ENCODE assay signal across 19 cellular contexts in the genomic region with DNA sequence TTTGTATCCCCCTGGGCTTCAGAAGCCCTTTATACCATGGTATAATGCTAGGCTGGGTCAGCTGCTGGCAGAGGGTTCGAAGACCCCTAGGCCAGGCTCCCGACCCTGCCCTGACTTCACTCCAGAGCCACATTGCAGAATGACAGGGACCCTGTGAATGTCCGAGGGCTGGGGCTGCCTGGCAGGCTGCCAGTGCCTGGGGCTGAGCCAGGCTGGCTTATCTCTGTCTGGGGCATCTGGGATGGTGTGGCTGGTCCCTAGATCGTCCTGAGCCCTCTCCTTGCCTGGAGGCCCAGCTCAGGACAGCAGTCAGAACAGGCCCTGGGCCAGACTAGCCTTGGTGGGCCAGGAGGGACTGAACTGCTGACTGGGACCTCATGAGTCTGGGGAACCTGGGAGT. TPM values are rescaled to one million over a fixed set of nuclear protein-coding genes. Genes with fewer than 3 reads are reported as not detected.
"Had no signal": no experiment of that assay in that cellular context is flagged by ENCODE, and none has a peak within 500 bp of the region (broad histone marks: within the 10 kb centered on the region; RNA-seq: fewer than 3 reads in every experiment).

No MANE protein-coding gene starts in this region.

- H3K27me3 Mint-ChIP-seq: activated CD4-positive, alpha-beta memory T cell treated with anti-CD3 and anti-CD28 coated beads for 36 hours; effector memory CD8-positive, alpha-beta T cell; naive thymus-derived CD8-positive, alpha-beta T cell had no signal

- H3K27ac Mint-ChIP-seq: activated CD4-positive, alpha-beta memory T cell treated with anti-CD3 and anti-CD28 coated beads for 36 hours; effector memory CD8-positive, alpha-beta T cell; immature natural killer cell had no signal

- H3K4me3 Mint-ChIP-seq: activated CD4-positive, alpha-beta memory T cell treated with anti-CD3 and anti-CD28 coated beads for 36 hours had no signal

- DNase-seq: activated CD4-positive, alpha-beta memory T cell treated with anti-CD3 and anti-CD28 coated beads for 36 hours; activated gamma-delta T cell treated with Interleukin-2 at 50 U/mL for 16 hours; activated T-cell treated with anti-CD3 and anti-CD28 coated beads, Interleukin-2, amount 50 U/mL, for 48 hours; cortex of kidney; effector memory CD8-positive, alpha-beta T cell; hypothalamus; immature natural killer cell; left colon; naive thymus-derived CD8-positive, alpha-beta T cell; nucleus accumbens; right lobe of liver; stimulated activated CD4-positive, alpha-beta T cell treated with anti-CD3 and anti-CD28 coated beads, Interleukin-2, amount 100 ng/mL, for 48 hours; stimulated activated naive CD8-positive, alpha-beta T cell treated with anti-CD3 and anti-CD28 coated beads, Interleukin-15, Interleukin-2, amounts not matched to agents 100 U/mL and 50 U/mL, for 24 hours; T-helper 9 cell had no signal

- H3K36me3 ChIP-seq: right lobe of liver had no signal

- H3K36me3 Mint-ChIP-seq: activated CD4-positive, alpha-beta memory T cell treated with anti-CD3 and anti-CD28 coated beads for 36 hours; immature natural killer cell had no signal

- ATAC-seq: effector memory CD8-positive, alpha-beta T cell; left colon; naive thymus-derived CD8-positive, alpha-beta T cell; right lobe of liver; stimulated activated naive CD8-positive, alpha-beta T cell treated with anti-CD3 and anti-CD28 coated beads, Interleukin-15, Interleukin-2, amounts not matched to agents 100 U/mL and 50 U/mL, for 24 hours had no signal

- H3K9me3 ChIP-seq: right lobe of liver, thoracic aorta, vagina had no signal

- H3K27ac ChIP-seq: right lobe of liver, thoracic aorta, vagina had no signal

- H3K27me3 ChIP-seq: right lobe of liver, vagina had no signal

- H3K4me3 ChIP-seq: right lobe of liver, thoracic aorta, vagina had no signal

- H3K9me3 Mint-ChIP-seq: activated CD4-positive, alpha-beta memory T cell treated with anti-CD3 and anti-CD28 coated beads for 36 hours; effector memory CD8-positive, alpha-beta T cell; immature natural killer cell; naive thymus-derived CD8-positive, alpha-beta T cell had no signal

RNA-seq across cellular contexts. Expression of gene CCDC188, which starts 15.6 kb away (rescaled TPM):
- total RNA-seq: astrocyte; epithelial cell of proximal tubule; mononuclear cell; naive thymus-derived CD8-positive, alpha-beta T cell; right lobe of liver; thoracic aorta; vagina had no signal
- polyA plus RNA-seq: naive thymus-derived CD8-positive, alpha-beta T cell had no signal
